Comparison of ENCODE assay signal across 5 cellular contexts in genomic region chr16:20643638-20644037, GRCh38. TPM values are rescaled to one million over a fixed set of nuclear protein-coding genes. Genes with fewer than 3 reads are reported as not detected.
"Had no signal": no experiment of that assay in that cellular context is flagged by ENCODE, and none has a peak within 500 bp of the region (broad histone marks: within the 10 kb centered on the region; RNA-seq: fewer than 3 reads in every experiment).

No MANE protein-coding gene starts in this region.

RNA-seq across cellular contexts. Expression of gene ACSM1, which starts 53.8 kb away (rescaled TPM):
- total RNA-seq: activated naive CD4-positive, alpha-beta T cell treated with anti-CD3 and anti-CD28 coated beads for 36 hours; activated T-helper 1 cell treated with anti-CD3 and anti-CD28 coated beads, Interleukin-12 subunit alpha, Interleukin-12 subunit beta, Interleukin-2, Interleukin-4 antibody, amounts not matched to agents 30 ng/mL and 10 ng/mL and 1 ng/mL, durations not matched to agents 14 hours and 24 hours and 36 hours; ascending aorta; cardiac muscle cell; chondrocyte had no signal
- polyA plus RNA-seq: cardiac muscle cell had no signal
